Comparison of ENCODE assay signal across 19 cellular contexts in genomic region chr9:32455738-32456137, GRCh38.
"Had no signal": no experiment of that assay in that cellular context is flagged by ENCODE, and none has a peak within 500 bp of the region (broad histone marks: within the 10 kb centered on the region; RNA-seq: fewer than 3 reads in every experiment).

No MANE protein-coding gene starts in this region.

- H3K4me1 ChIP-seq: adrenal gland, colonic mucosa, foreskin keratinocyte had no signal

- DNase-seq: activated CD4-positive, alpha-beta memory T cell treated with anti-CD3 and anti-CD28 coated beads, Interleukin-2, amount 10 ng/mL, durations not matched to agents 7 days and 5 days; activated CD4-positive, alpha-beta T cell treated with anti-CD3 and anti-CD28 coated beads for 4 hours; activated T-cell treated with anti-CD3 and anti-CD28 coated beads, Interleukin-2, amount 50 U/mL, for 24 hours; adrenal gland; colonic mucosa; foreskin keratinocyte; glutamatergic neuron; immature natural killer cell; naive thymus-derived CD8-positive, alpha-beta T cell; stimulated activated CD4-positive, alpha-beta T cell treated with anti-CD3 and anti-CD28 coated beads, Interleukin-4, amount 100 ng/mL, for 4 hours; stimulated activated CD8-positive, alpha-beta memory T cell treated with anti-CD3 and anti-CD28 coated beads, Interleukin-4, amount 100 ng/mL, for 48 hours; stimulated activated naive CD8-positive, alpha-beta T cell treated with anti-CD3 and anti-CD28 coated beads, Interleukin-15, Interleukin-2, amounts not matched to agents 100 U/mL and 50 U/mL, for 24 hours; T-helper 2 cell; testis had no signal

- H3K4me1 Mint-ChIP-seq: activated CD4-positive, alpha-beta memory T cell treated with anti-CD3 and anti-CD28 coated beads, Interleukin-2, amount 10 ng/mL, durations not matched to agents 7 days and 5 days; activated naive CD4-positive, alpha-beta T cell treated with anti-CD3 and anti-CD28 coated beads, Interleukin-2, amount 50 U/mL, for 24 hours had no signal

- H3K27me3 ChIP-seq: adrenal gland, cardiac muscle cell, colonic mucosa, foreskin keratinocyte, testis had no signal

- H3K9me3 Mint-ChIP-seq: activated CD4-positive, alpha-beta memory T cell treated with anti-CD3 and anti-CD28 coated beads, Interleukin-2, amount 10 ng/mL, durations not matched to agents 7 days and 5 days; activated naive CD4-positive, alpha-beta T cell treated with anti-CD3 and anti-CD28 coated beads, Interleukin-2, amount 50 U/mL, for 24 hours; activated T-cell treated with anti-CD3 and anti-CD28 coated beads, Interleukin-2, amount 50 U/mL, for 24 hours; immature natural killer cell; naive thymus-derived CD8-positive, alpha-beta T cell; WTC11 had no signal

- H3K27ac Mint-ChIP-seq: activated CD4-positive, alpha-beta memory T cell treated with anti-CD3 and anti-CD28 coated beads, Interleukin-2, amount 10 ng/mL, durations not matched to agents 7 days and 5 days; activated naive CD4-positive, alpha-beta T cell treated with anti-CD3 and anti-CD28 coated beads, Interleukin-2, amount 50 U/mL, for 24 hours; activated T-cell treated with anti-CD3 and anti-CD28 coated beads, Interleukin-2, amount 50 U/mL, for 24 hours had no signal

- H3K4me2 ChIP-seq: smooth muscle cell had no signal

- H3K27ac ChIP-seq: cardiac muscle cell, colonic mucosa, foreskin keratinocyte, testis had no signal

- H3K4me3 ChIP-seq: adrenal gland, cardiac muscle cell, colonic mucosa, smooth muscle cell, testis had no signal

- H3K4me3 Mint-ChIP-seq: activated CD4-positive, alpha-beta memory T cell treated with anti-CD3 and anti-CD28 coated beads, Interleukin-2, amount 10 ng/mL, durations not matched to agents 7 days and 5 days; activated naive CD4-positive, alpha-beta T cell treated with anti-CD3 and anti-CD28 coated beads, Interleukin-2, amount 50 U/mL, for 24 hours; activated T-cell treated with anti-CD3 and anti-CD28 coated beads, Interleukin-2, amount 50 U/mL, for 24 hours; immature natural killer cell; naive thymus-derived CD8-positive, alpha-beta T cell; WTC11 had no signal

- ATAC-seq: esophagus mucosa; foreskin keratinocyte; naive thymus-derived CD8-positive, alpha-beta T cell; stimulated activated naive CD8-positive, alpha-beta T cell treated with anti-CD3 and anti-CD28 coated beads, Interleukin-15, Interleukin-2, amounts not matched to agents 100 U/mL and 50 U/mL, for 24 hours; WTC11 had no signal

- H3K9me3 ChIP-seq: adrenal gland, colonic mucosa, testis had no signal

- H3K27me3 Mint-ChIP-seq: activated CD4-positive, alpha-beta memory T cell treated with anti-CD3 and anti-CD28 coated beads, Interleukin-2, amount 10 ng/mL, durations not matched to agents 7 days and 5 days; activated naive CD4-positive, alpha-beta T cell treated with anti-CD3 and anti-CD28 coated beads, Interleukin-2, amount 50 U/mL, for 24 hours; activated T-cell treated with anti-CD3 and anti-CD28 coated beads, Interleukin-2, amount 50 U/mL, for 24 hours; naive thymus-derived CD8-positive, alpha-beta T cell had no signal
